In the genomic region with DNA sequence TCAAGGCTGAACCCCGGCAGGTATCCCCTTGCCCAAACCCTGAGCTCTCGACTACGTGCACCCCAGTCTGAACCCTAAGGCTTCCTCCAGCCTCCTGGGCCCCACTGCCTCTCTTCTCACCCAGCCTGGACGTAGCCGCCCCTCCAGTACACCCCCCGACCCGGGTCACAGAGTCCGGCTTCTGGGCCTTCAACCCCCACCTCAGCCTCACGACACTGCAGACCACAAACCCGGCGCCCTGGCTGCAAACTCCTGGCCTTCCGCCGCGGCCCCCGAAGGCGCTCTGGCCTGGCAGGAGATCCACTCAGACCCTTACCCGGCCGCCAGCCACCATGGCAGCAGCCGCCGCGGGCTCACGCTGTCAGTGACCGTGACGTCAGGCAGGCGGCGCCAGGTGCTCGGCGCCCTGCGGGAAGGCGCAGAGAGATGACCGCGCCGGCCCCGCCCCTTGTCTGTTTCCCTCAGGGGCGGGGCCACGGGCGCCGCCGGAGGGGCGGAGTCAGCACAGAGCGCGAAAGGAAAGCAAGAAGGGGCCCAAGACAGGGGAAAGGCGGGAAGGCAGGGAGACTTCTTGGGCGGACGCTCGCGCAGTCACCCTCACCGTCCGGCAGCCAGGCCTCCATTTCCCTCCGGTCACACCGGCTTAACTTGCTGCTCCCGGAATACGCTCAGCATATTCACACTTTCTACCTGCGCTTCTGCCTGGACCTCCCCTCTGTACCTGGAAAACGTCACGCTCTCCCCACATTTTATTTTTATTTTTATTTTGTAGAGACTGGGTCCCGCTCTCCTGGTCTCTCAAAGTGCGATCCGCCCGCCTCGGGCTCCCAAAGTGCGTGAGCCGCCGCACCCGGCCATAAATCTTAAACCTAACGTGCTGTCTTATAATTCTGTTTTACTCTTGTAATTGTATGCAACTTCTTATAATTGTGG, we compare ENCODE assay signal across 8 cellular contexts. TPM values are rescaled to one million over a fixed set of nuclear protein-coding genes. Genes with fewer than 3 reads are reported as not detected.
A peak's percentile ranks its signal among the peaks of the same experiment; 100 is the strongest.
DNase-seq lines count a peak whose midpoint lies in the region; TF ChIP-seq lines count a peak whose summit lies in the region.

A gene with protein sequence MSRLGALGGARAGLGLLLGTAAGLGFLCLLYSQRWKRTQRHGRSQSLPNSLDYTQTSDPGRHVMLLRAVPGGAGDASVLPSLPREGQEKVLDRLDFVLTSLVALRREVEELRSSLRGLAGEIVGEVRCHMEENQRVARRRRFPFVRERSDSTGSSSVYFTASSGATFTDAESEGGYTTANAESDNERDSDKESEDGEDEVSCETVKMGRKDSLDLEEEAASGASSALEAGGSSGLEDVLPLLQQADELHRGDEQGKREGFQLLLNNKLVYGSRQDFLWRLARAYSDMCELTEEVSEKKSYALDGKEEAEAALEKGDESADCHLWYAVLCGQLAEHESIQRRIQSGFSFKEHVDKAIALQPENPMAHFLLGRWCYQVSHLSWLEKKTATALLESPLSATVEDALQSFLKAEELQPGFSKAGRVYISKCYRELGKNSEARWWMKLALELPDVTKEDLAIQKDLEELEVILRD (minus strand): TSS at position 372 of the 933 bp plus-strand sequence. CDS start 471 bp downstream, outside the sequence.

- H3K23ac ChIP-seq in H9 (ENCODE audit: insufficient read length, low read depth, low read length), result no peak within 1 kb of the TSS

- no peak within 1 kb of the TSS for H3K56ac ChIP-seq in H9 (ENCODE audit: insufficient read length, low read depth, low read length)

- H3T11ph ChIP-seq in H9 (ENCODE audit: low read length), result no peak within 1 kb of the TSS

- H3K4me1 Mint-ChIP-seq in H9, result peaks cover 8 to 18% of the 10 kb centered on the region in 2 experiments
- peaks cover 26% of the 10 kb centered on the region for H3K4me1 Mint-ChIP-seq in neural crest cell

- H2AK5ac ChIP-seq in H9 (ENCODE audit: insufficient read length, low read length), result no peak within 1 kb of the TSS

- no peak within 1 kb of the TSS for H3K4ac ChIP-seq in H9 (ENCODE audit: low read depth, low read length)

- H3K27me3 Mint-ChIP-seq in H9 (ENCODE audit: low read depth) (no peaks in the 10 kb centered on the region), neural crest cell (ENCODE audit: low read depth) (no peaks in the 10 kb centered on the region)

- TF ChIP-seq CTCF in H9 (conservative IDR thresholded peaks at IDR 0.05), result no peak
- TF ChIP-seq CTCF in MM.1S (IDR thresholded peaks at IDR 0.05; ENCODE audit: low read length), result no peak
- TF ChIP-seq CTCF in neural crest cell (conservative IDR thresholded peaks at IDR 0.05), result no peak

- H3K4me1 ChIP-seq in H9 (ENCODE audit: insufficient read depth, low read length) (no peaks in the 10 kb centered on the region), MM.1S (ENCODE audit: low read length) (peaks cover 9% of the 10 kb centered on the region), stomach smooth muscle (ENCODE audit: control insufficient read depth, insufficient read depth, low read length) (peaks cover 10% of the 10 kb centered on the region)

- no peak within 1 kb of the TSS for H4K91ac ChIP-seq in H9 (ENCODE audit: insufficient read length, low read depth, low read length)

- H3K9ac ChIP-seq in H9 (ENCODE audit: extremely low read depth, insufficient read length, low read length), result peak within 1 kb of the TSS; percentile 97
- H3K9ac ChIP-seq in MM.1S (ENCODE audit: low read length), result peak within 1 kb of the TSS; percentile 92
- H3K9ac ChIP-seq in stomach smooth muscle (ENCODE audit: low read length in 2 of 2), result peak within 1 kb of the TSS; percentile 83 to 84

- WGBS in H9 (ENCODE audit: extremely low coverage, insufficient read length, low lambda C conversion rate), result no CpG with 5 or more reads among the region's 66 CpGs

- peak within 1 kb of the TSS; percentile 72 for H4K5ac ChIP-seq in H9 (ENCODE audit: insufficient read length, low read depth, low read length)

- H2BK5ac ChIP-seq in H9 (ENCODE audit: insufficient read length, low read length), result no peak within 1 kb of the TSS

- H4K8ac ChIP-seq in H9 (replicated peaks; ENCODE audit: insufficient read length, low read depth, low read length), result no peak within 1 kb of the TSS

- peaks cover 10% of the 10 kb centered on the region for H3K36me3 ChIP-seq in MM.1S (replicated peaks; ENCODE audit: insufficient read depth, low read length)
- peaks cover 0 to 18% of the 10 kb centered on the region in 2 donors for H3K36me3 ChIP-seq in stomach smooth muscle (ENCODE audit: control insufficient read depth in 2 of 2, insufficient read depth in 2 of 2, low read length in 2 of 2)

- H2BK120ac ChIP-seq in H9 (ENCODE audit: low read depth, low read length, poor library complexity, severe bottlenecking), result no peak within 1 kb of the TSS

- peak within 1 kb of the TSS; percentile 97 for H3K4me3 ChIP-seq in MM.1S (ENCODE audit: low read length)
- H3K4me3 ChIP-seq in stomach smooth muscle (ENCODE audit: low read length in 2 of 2), result peak within 1 kb of the TSS; percentile 83 to 91

- H3K27ac ChIP-seq in H9 (ENCODE audit: insufficient read length, low read depth, low read length) (peak within 1 kb of the TSS; percentile 85), MM.1S (ENCODE audit: low read length) (peak within 1 kb of the TSS; percentile 78; the same call in 1 of the 2 replicates), stomach smooth muscle (ENCODE audit: low read length) (peak within 1 kb of the TSS; percentile 70)

- H3K79me1 ChIP-seq in H9 (ENCODE audit: insufficient read depth, low read depth, low read length, poor library complexity, severe bottlenecking), result no peaks in the 10 kb centered on the region

- H3K27me3 ChIP-seq in H9 (ENCODE audit: insufficient read depth, low read length) (no peaks in the 10 kb centered on the region), MM.1S (replicated peaks; ENCODE audit: insufficient read depth, low read length) (no peaks in the 10 kb centered on the region), stomach smooth muscle (ENCODE audit: control insufficient read depth in 1 of 2, insufficient read depth in 2 of 2, low read length in 2 of 2) (no peaks in the 10 kb centered on the region)

- H3K27ac Mint-ChIP-seq in H9 (peak within 1 kb of the TSS; percentile 98 to 100 (median 100)), neural crest cell (ENCODE audit: unreplicated experiment) (peak within 1 kb of the TSS; percentile 100)

- peak; percentile 93 for DNase-seq in ELR (ENCODE audit: low read depth)
- peak; percentile 94 for DNase-seq in H9
- peak; percentile 95 for DNase-seq in MM.1S
- peak; percentile 89 for DNase-seq in SIG-M5 treated with dmso at 0.1 percent for 504 hours (lab: John Stamatoyannopoulos, UW; ENCODE audit: unreplicated experiment)
- DNase-seq in activated gamma-delta T cell (lab: John Stamatoyannopoulos, UW), result peak; percentile 91
- DNase-seq in fibroblast of the conjunctiva (ENCODE audit: low read depth), result peak; percentile 68
- peak; percentile 91 for DNase-seq in neural crest cell (ENCODE audit: low read depth, low spot score)

- no peaks in the 10 kb centered on the region for H3K79me2 ChIP-seq in H9 (ENCODE audit: insufficient read depth, low read length)
- H3K79me2 ChIP-seq in MM.1S (ENCODE audit: low read length), result peaks cover 43% of the 10 kb centered on the region

- H3F3A ChIP-seq in MM.1S (ENCODE audit: insufficient read depth, low read length), result peaks cover 15% of the 10 kb centered on the region; the same call in 1 of the 2 replicates

- H3K36me3 Mint-ChIP-seq in H9 (ENCODE audit: insufficient read depth in 1 of 3, low read depth in 3 of 3) (peaks cover 4 to 15% (median 11%) of the 10 kb centered on the region in 3 experiments; a peak in 5 of 7 replicates), neural crest cell (ENCODE audit: low read depth) (no peaks in the 10 kb centered on the region)

- H3K4me2 ChIP-seq in H9 (ENCODE audit: insufficient read depth, insufficient read length, low read length), result peak within 1 kb of the TSS; percentile 77
- H3K4me2 ChIP-seq in MM.1S (ENCODE audit: low read depth, low read length), result peak within 1 kb of the TSS; percentile 91

- H3K9me3 Mint-ChIP-seq in H9 (no peaks in the 10 kb centered on the region), neural crest cell (no peaks in the 10 kb centered on the region)

- no peak within 1 kb of the TSS for H2BK15ac ChIP-seq in H9 (ENCODE audit: low read depth, low read length)

- no peak within 1 kb of the TSS for H2BK20ac ChIP-seq in H9 (ENCODE audit: low read depth, low read length, poor library complexity, severe bottlenecking)

- no peaks in the 10 kb centered on the region for H3K9me2 ChIP-seq in MM.1S (replicated peaks; ENCODE audit: insufficient read depth, low read length)

- H3K14ac ChIP-seq in H9 (ENCODE audit: insufficient read depth, low read length), result peak within 1 kb of the TSS; percentile 98

- no peak within 1 kb of the TSS for H2BK12ac ChIP-seq in H9 (ENCODE audit: insufficient read length, low read depth, low read length)

- no peaks in the 10 kb centered on the region for H3K9me3 ChIP-seq in H9 (ENCODE audit: control insufficient read depth, low read depth, low read length)
- no peaks in the 10 kb centered on the region for H3K9me3 ChIP-seq in MM.1S (replicated peaks; ENCODE audit: insufficient read depth, low read length)
- no peaks in the 10 kb centered on the region for H3K9me3 ChIP-seq in stomach smooth muscle (ENCODE audit: control insufficient read depth in 2 of 2, low read length in 2 of 2)

- no peak within 1 kb of the TSS for H2AFZ ChIP-seq in H9 (ENCODE audit: low read length)
- H2AFZ ChIP-seq in MM.1S (ENCODE audit: low read length), result peak within 1 kb of the TSS; percentile 93

- peaks cover 3% of the 10 kb centered on the region for H3K23me2 ChIP-seq in H9 (ENCODE audit: insufficient read length, low read depth, low read length, poor library complexity, severe bottlenecking)

- no peaks in the 10 kb centered on the region for H4K20me1 ChIP-seq in H9 (ENCODE audit: control insufficient read depth, insufficient read depth, insufficient read length)
- peaks cover 13% of the 10 kb centered on the region for H4K20me1 ChIP-seq in MM.1S (ENCODE audit: insufficient read depth, low read length)

- peak within 1 kb of the TSS; percentile 94 for H3K4me3 Mint-ChIP-seq in H9
- H3K4me3 Mint-ChIP-seq in neural crest cell, result peak within 1 kb of the TSS; percentile 93

- peak within 1 kb of the TSS; percentile 98 for H3K18ac ChIP-seq in H9 (ENCODE audit: insufficient read length, low read depth, low read length)

RNA-seq across cellular contexts. Expression of the gene that starts here (rescaled TPM):
- total RNA-seq in H9 (2021) (24.9 and 28.3 TPM in 2 replicates), neural crest cell (30.7 and 32.2 TPM in 2 replicates)

Comparison
In these comparisons a context has a peak if more than half of its experiments do, and no peak if none do; other contexts are left out.
1. Peak in every context shown above with its lines: DNase-seq, H3K4me3 ChIP-seq and H3K27ac ChIP-seq.